18 cellular contexts compared by ENCODE assay signal in the genomic region with DNA sequence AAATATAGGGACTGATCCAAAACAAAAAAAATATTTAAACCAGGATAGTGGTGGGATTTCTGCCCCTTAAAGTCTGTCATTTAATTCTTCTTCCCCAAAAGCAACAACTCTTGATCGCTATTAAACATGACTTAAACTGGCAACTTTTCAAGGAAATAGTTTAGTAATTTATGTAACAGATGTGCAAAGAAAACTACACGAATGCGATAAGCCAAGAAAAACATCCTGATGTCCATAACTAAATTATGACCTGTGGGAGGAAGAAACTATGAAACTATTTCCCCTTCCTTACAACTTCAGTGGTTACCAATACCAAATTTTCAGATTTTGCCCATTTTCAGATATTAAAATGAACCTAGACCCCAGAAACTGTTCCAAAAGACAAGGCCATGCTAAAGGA. TPM values are rescaled to one million over a fixed set of nuclear protein-coding genes. Genes with fewer than 3 reads are reported as not detected.
A peak's percentile ranks its signal among the peaks of the same experiment; 100 is the strongest.
DNase-seq lines count a peak whose midpoint lies in the region; ATAC-seq, FAIRE-seq and TF ChIP-seq lines count a peak whose summit lies in the region.
"Had no signal": no experiment of that assay in that cellular context is flagged by ENCODE, and none has a peak within 500 bp of the region (broad histone marks: within the 10 kb centered on the region; RNA-seq: fewer than 3 reads in every experiment).

No MANE protein-coding gene starts in this region.

- peak overlapping the region; percentile 39 for H3K27ac Mint-ChIP-seq in chondrocyte (ENCODE audit: unreplicated experiment)
- no peak overlapping the region for H3K27ac Mint-ChIP-seq in T-helper 2 cell treated with Interferon-gamma antibody and Interleukin-4, amounts not matched to agents 5 μg/mL and 100 μg/mL, for 36 hours
- H3K27ac Mint-ChIP-seq: activated naive CD4-positive, alpha-beta T cell treated with anti-CD3 and anti-CD28 coated beads, Interleukin-2, amount 50 U/mL, for 72 hours had no signal

- H3K27me3 ChIP-seq in right cardiac atrium (ENCODE audit: control insufficient read depth, insufficient read depth) (no peaks in the 10 kb centered on the region), subcutaneous abdominal adipose tissue (ENCODE audit: control insufficient read depth in 5 of 5, insufficient read depth in 4 of 5, low read length in 5 of 5) (no peaks in the 10 kb centered on the region)

- no peak overlapping the region for H3K4me3 ChIP-seq in right cardiac atrium (ENCODE audit: low read length)
- H3K4me3 ChIP-seq in subcutaneous abdominal adipose tissue (ENCODE audit: low read depth in 1 of 5, low read length in 5 of 5): no peak overlapping the region
- H3K4me3 ChIP-seq: smooth muscle cell had no signal

- WGBS in right cardiac atrium: 28% methylated on average over 3 of the region's 3 CpGs

- H3K36me3 Mint-ChIP-seq in chondrocyte (ENCODE audit: low read depth): no peaks in the 10 kb centered on the region
- H3K36me3 Mint-ChIP-seq in T-helper 2 cell treated with Interferon-gamma antibody and Interleukin-4, amounts not matched to agents 5 μg/mL and 100 μg/mL, for 36 hours (ENCODE audit: low read depth): peaks cover 4% of the 10 kb centered on the region

- no peaks in the 10 kb centered on the region for H3K9me3 Mint-ChIP-seq in chondrocyte (ENCODE audit: low read depth)
- H3K9me3 Mint-ChIP-seq in T-helper 2 cell treated with Interferon-gamma antibody and Interleukin-4, amounts not matched to agents 5 μg/mL and 100 μg/mL, for 36 hours: peaks cover 1% of the 10 kb centered on the region

- no peak overlapping the region for H3K27ac ChIP-seq in right cardiac atrium (ENCODE audit: low read length)
- peak overlapping the region; percentile 54 for H3K27ac ChIP-seq in subcutaneous abdominal adipose tissue (ENCODE audit: low read depth, low read length)
- H3K27ac ChIP-seq: VCaP had no signal

- H3K36me3 ChIP-seq in subcutaneous abdominal adipose tissue (ENCODE audit: control insufficient read depth in 5 of 5, insufficient read depth in 5 of 5, low read length in 5 of 5): no peaks in the 10 kb centered on the region

- H3K4me3 Mint-ChIP-seq in chondrocyte (ENCODE audit: unreplicated experiment): no peak overlapping the region
- no peak overlapping the region for H3K4me3 Mint-ChIP-seq in T-helper 2 cell treated with Interferon-gamma antibody and Interleukin-4, amounts not matched to agents 5 μg/mL and 100 μg/mL, for 36 hours

- H3K4me1 ChIP-seq in right cardiac atrium (ENCODE audit: control insufficient read depth, insufficient read depth, low read length): peaks cover 3% of the 10 kb centered on the region
- H3K4me1 ChIP-seq in subcutaneous abdominal adipose tissue (ENCODE audit: control insufficient read depth in 5 of 5, insufficient read depth in 5 of 5, low read length in 5 of 5): peaks cover 4 to 35% (median 13%) of the 10 kb centered on the region in 5 donors

- peak; percentile 71 for FAIRE-seq in islet of Langerhans (lab: Jason Lieb, UNC)
- FAIRE-seq: A204.1, D721Med, keratinocyte had no signal

- H3K27me3 Mint-ChIP-seq in chondrocyte (ENCODE audit: low read depth): no peaks in the 10 kb centered on the region
- H3K27me3 Mint-ChIP-seq in T-helper 2 cell treated with Interferon-gamma antibody and Interleukin-4, amounts not matched to agents 5 μg/mL and 100 μg/mL, for 36 hours (ENCODE audit: low read depth): no peaks in the 10 kb centered on the region
- H3K27me3 Mint-ChIP-seq: naive thymus-derived CD8-positive, alpha-beta T cell had no signal

- TF ChIP-seq CTCF in chondrocyte (IDR thresholded peaks at IDR 0.05): no peak

- peaks cover 61% of the 10 kb centered on the region for H3K4me1 Mint-ChIP-seq in chondrocyte (ENCODE audit: low read depth)
- peaks cover 15% of the 10 kb centered on the region for H3K4me1 Mint-ChIP-seq in T-helper 2 cell treated with Interferon-gamma antibody and Interleukin-4, amounts not matched to agents 5 μg/mL and 100 μg/mL, for 36 hours (ENCODE audit: low read depth)

- no peak for DNase-seq in Right ventricle myocardium superior
- DNase-seq in right cardiac atrium: no peak
- no peak for DNase-seq in chondrocyte (ENCODE audit: low spot score)
- no peak for DNase-seq in HT-29 (ENCODE audit: low spot score)
- no peak for DNase-seq in AG08395 (ENCODE audit: low spot score)
- DNase-seq in T-helper 2 cell treated with Interferon-gamma antibody and Interleukin-4, amounts not matched to agents 5 μg/mL and 100 μg/mL, for 36 hours (ENCODE audit: low spot score): no peak
- DNase-seq: naive thymus-derived CD8-positive, alpha-beta T cell; NCI-H2171; NK-92 treated with Interleukin-12 subunit alpha and Interleukin-12 subunit beta, amount 100 ng/mL, for 24 hours; substantia nigra had no signal

- intact Hi-C loops in Right ventricle myocardium superior (cut with DNase I) (no loop called here), right cardiac atrium (cut with DNase I) (loop anchor here in 2 of 4 donors (10.0 kb wide), 3 partner anchors 117 to 1277 kb away; no protein-coding TSS in a partner anchor)

- H3K9me3 ChIP-seq in right cardiac atrium (ENCODE audit: control insufficient read depth, low read length) (no peaks in the 10 kb centered on the region), subcutaneous abdominal adipose tissue (ENCODE audit: control insufficient read depth in 5 of 5, low read length in 5 of 5) (no peaks in the 10 kb centered on the region)

- peak; percentile 53 for ATAC-seq in Right ventricle myocardium superior (ENCODE audit: poor library complexity)
- no peak for ATAC-seq in right cardiac atrium

- H3K9ac ChIP-seq in subcutaneous abdominal adipose tissue (ENCODE audit: low read length in 5 of 5): no peak overlapping the region

RNA-seq across cellular contexts. Expression of a gene that starts 31.5 kb away (rescaled TPM):
- total RNA-seq in Right ventricle myocardium superior (55.5 TPM), right cardiac atrium (10 to 100 TPM; 58.6 to 77.0 (median 61.2) TPM), chondrocyte (72.4 to 75.5 TPM (median 73.8 TPM) in 3 replicates)
- 27.0 TPM for polyA plus RNA-seq in right cardiac atrium
- total RNA-seq in HT-29 (2014; rRNA removed; shearing (Covaris generic)): 70.0 and 101 TPM in 2 replicates
